In genomic region chr15:61501815-61502214, GRCh38 we compare ENCODE assay signal across 1 cellular context.
TF ChIP-seq lines count a peak whose summit lies in the region.

No MANE protein-coding gene starts in this region.

TF ChIP-seq in GM23338, 12 proteins besides CTCF, POLR2A, EP300 and RAD21 (continued from another document):
- TF ChIP-seq ZNF462 (CRISPR knock-in tag; IDR thresholded peaks at IDR 0.05) = no peak
- no peak for TF ChIP-seq ZNF114 (CRISPR knock-in tag; IDR thresholded peaks at IDR 0.05)
- no peak for TF ChIP-seq ZNF331 (CRISPR knock-in tag; IDR thresholded peaks at IDR 0.05; ENCODE audit: low read depth)
- TF ChIP-seq EZH2 (IDR thresholded peaks at IDR 0.05; ENCODE audit: low read depth, unreplicated experiment) = no peak
- no peak for TF ChIP-seq REST (IDR thresholded peaks at IDR 0.05; ENCODE audit: unreplicated experiment)
- no peak for TF ChIP-seq EZH2phosphoT487 (IDR thresholded peaks at IDR 0.05; ENCODE audit: unreplicated experiment)
- no peak for TF ChIP-seq POLR2AphosphoS5 (IDR thresholded peaks at IDR 0.05; ENCODE audit: low read depth)
- TF ChIP-seq, protein P1, sequence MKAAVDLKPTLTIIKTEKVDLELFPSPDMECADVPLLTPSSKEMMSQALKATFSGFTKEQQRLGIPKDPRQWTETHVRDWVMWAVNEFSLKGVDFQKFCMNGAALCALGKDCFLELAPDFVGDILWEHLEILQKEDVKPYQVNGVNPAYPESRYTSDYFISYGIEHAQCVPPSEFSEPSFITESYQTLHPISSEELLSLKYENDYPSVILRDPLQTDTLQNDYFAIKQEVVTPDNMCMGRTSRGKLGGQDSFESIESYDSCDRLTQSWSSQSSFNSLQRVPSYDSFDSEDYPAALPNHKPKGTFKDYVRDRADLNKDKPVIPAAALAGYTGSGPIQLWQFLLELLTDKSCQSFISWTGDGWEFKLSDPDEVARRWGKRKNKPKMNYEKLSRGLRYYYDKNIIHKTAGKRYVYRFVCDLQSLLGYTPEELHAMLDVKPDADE (IDR thresholded peaks at IDR 0.05) = no peak
